Comparison of ENCODE assay signal across 14 cellular contexts in genomic region chr3:168053115-168053514, GRCh38. TPM values are rescaled to one million over a fixed set of nuclear protein-coding genes. Genes with fewer than 3 reads are reported as not detected.
DNase-seq lines count a peak whose midpoint lies in the region; ATAC-seq and TF ChIP-seq lines count a peak whose summit lies in the region.
"Had no signal": no experiment of that assay in that cellular context is flagged by ENCODE, and none has a peak within 500 bp of the region (broad histone marks: within the 10 kb centered on the region; RNA-seq: fewer than 3 reads in every experiment).

No MANE protein-coding gene starts in this region.

- ATAC-seq in GM21717 (IDR thresholded peaks at IDR 0.05; ENCODE audit: unreplicated experiment), result no peak
- ATAC-seq: natural killer cell treated with Interleukin-12 subunit alpha and Interleukin-12 subunit beta and Interleukin-15 and Interleukin-18, amount 100 ng/mL, for 72 hours had no signal

- no peak overlapping the region for H3K27ac ChIP-seq in breast epithelium
- no peak overlapping the region for H3K27ac ChIP-seq in OCI-LY3 (ENCODE audit: low read length)
- peak overlapping the region; percentile 94 for H3K27ac ChIP-seq in skeletal muscle tissue (ENCODE audit: low read depth, low read length)
- H3K27ac ChIP-seq: skin epidermis, thyroid gland had no signal

- no peak overlapping the region for H3K27ac Mint-ChIP-seq in MCF 10A (ENCODE audit: low read depth, unreplicated experiment)
- H3K27ac Mint-ChIP-seq: natural killer cell treated with Interleukin-12 subunit alpha and Interleukin-12 subunit beta and Interleukin-15 and Interleukin-18, amount 100 ng/mL, for 72 hours had no signal

- POLR2A ChIA-PET in MCF 10A (lab: Yijun Ruan, JAX), result interaction anchor here (0.6 to 1.0 kb wide), 3 partner anchors 43 to 350 kb away, joined by 3 to 4 read pairs (median 3); partner anchors contain the start of gene GOLIM4

- no peak overlapping the region for H3K4me3 ChIP-seq in breast epithelium
- H3K4me3 ChIP-seq in OCI-LY3 (ENCODE audit: low read length), result no peak overlapping the region
- no peak overlapping the region for H3K4me3 ChIP-seq in epithelial cell of proximal tubule (ENCODE audit: low read depth, low read length)
- H3K4me3 ChIP-seq in skeletal muscle tissue (ENCODE audit: low read length in 3 of 3), result no peak overlapping the region
- H3K4me3 ChIP-seq: skin epidermis, thyroid gland had no signal

- no peaks in the 10 kb centered on the region; the same call in 1 of the 2 replicates for H3K79me2 ChIP-seq in OCI-LY3 (ENCODE audit: low read length)

- intact Hi-C loops in MCF 10A (cut with micrococcal nuclease), result no loop called here
- intact Hi-C loops in breast epithelium (cut with DNase I; ENCODE audit: low total_unique reads), result no loop called here

- DNase-seq in MCF 10A (ENCODE audit: unreplicated experiment) (no peak), breast epithelium (ENCODE audit: low spot score in 2 of 2) (no peak), epithelial cell of proximal tubule (ENCODE audit: low read depth) (no peak), GOT3 (lab: John Stamatoyannopoulos, UW) (no peak), NCI-H146 (lab: John Stamatoyannopoulos, UW) (no peak)
- DNase-seq: DMS53, foreskin melanocyte, NCI-H526 treated with DMSO at 0.1 percent for 48 hours, thyroid gland had no signal

- no peaks in the 10 kb centered on the region for H4K20me1 ChIP-seq in OCI-LY3 (ENCODE audit: insufficient read depth, low read length)

- TF ChIP-seq CTCF in MCF 10A (IDR thresholded peaks at IDR 0.05; ENCODE audit: unreplicated experiment) (peak; percentile 12), breast epithelium (IDR thresholded peaks at IDR 0.05) (no peak), OCI-LY3 (IDR thresholded peaks at IDR 0.05; ENCODE audit: low read depth, low read length) (peak; percentile 63), epithelial cell of proximal tubule (conservative IDR thresholded peaks at IDR 0.05; ENCODE audit: low read depth, low read length) (peak; percentile 42)

- H3K27me3 ChIP-seq in breast epithelium (no peaks in the 10 kb centered on the region), OCI-LY3 (ENCODE audit: low read depth, low read length) (no peaks in the 10 kb centered on the region), skeletal muscle tissue (ENCODE audit: control insufficient read depth in 3 of 3, insufficient read depth in 3 of 3, low read length in 3 of 3) (no peaks in the 10 kb centered on the region)
- H3K27me3 ChIP-seq: thyroid gland had no signal

- H3K4me1 Mint-ChIP-seq in MCF 10A (ENCODE audit: insufficient read depth, unreplicated experiment), result peaks cover 25% of the 10 kb centered on the region

- H3K4me1 ChIP-seq in breast epithelium (no peaks in the 10 kb centered on the region), OCI-LY3 (ENCODE audit: low read length) (peaks cover 15% of the 10 kb centered on the region), skeletal muscle tissue (ENCODE audit: control insufficient read depth in 3 of 3, insufficient read depth in 3 of 3, low read length in 3 of 3) (peaks cover 20 to 22% (median 22%) of the 10 kb centered on the region in 3 donors)
- H3K4me1 ChIP-seq: thyroid gland had no signal

- no peaks in the 10 kb centered on the region for H3K9me3 Mint-ChIP-seq in MCF 10A (ENCODE audit: unreplicated experiment)
- H3K9me3 Mint-ChIP-seq: natural killer cell treated with Interleukin-12 subunit alpha and Interleukin-12 subunit beta and Interleukin-15 and Interleukin-18, amount 100 ng/mL, for 72 hours had no signal

- H3K4me2 ChIP-seq in OCI-LY3 (ENCODE audit: low read length), result no peak overlapping the region

- no peak overlapping the region for H2AFZ ChIP-seq in OCI-LY3 (ENCODE audit: low read depth, low read length)

- no peak overlapping the region for H3K4me3 Mint-ChIP-seq in MCF 10A (ENCODE audit: unreplicated experiment)
- H3K4me3 Mint-ChIP-seq: natural killer cell treated with Interleukin-12 subunit alpha and Interleukin-12 subunit beta and Interleukin-15 and Interleukin-18, amount 100 ng/mL, for 72 hours had no signal

- CTCF ChIA-PET in MCF 10A (lab: Yijun Ruan, JAX), result interaction anchor here (0.5 to 18.3 kb wide), 14 partner anchors 9 to 592 kb away, joined by 3 to 459 read pairs (median 4); partner anchors contain the start of gene GOLIM4

- no peak overlapping the region for H3K9ac ChIP-seq in OCI-LY3 (ENCODE audit: low read length)
- H3K9ac ChIP-seq in skeletal muscle tissue (ENCODE audit: low read depth in 1 of 3, low read length in 3 of 3), result no peak overlapping the region

- BruUV-seq in MCF 10A (replicated peaks; lab: Mats Ljungman, UMichigan), result no TSS peak

- no peak for TF ChIP-seq POLR2A in breast epithelium (IDR thresholded peaks at IDR 0.05)

- no peaks in the 10 kb centered on the region for H3K36me3 Mint-ChIP-seq in MCF 10A (ENCODE audit: insufficient read depth, unreplicated experiment)

- H3K9me3 ChIP-seq in breast epithelium (no peaks in the 10 kb centered on the region), OCI-LY3 (ENCODE audit: insufficient read depth, low read length) (no peaks in the 10 kb centered on the region), skeletal muscle tissue (ENCODE audit: control insufficient read depth in 3 of 3, low read length in 3 of 3) (no peaks in the 10 kb centered on the region)
- H3K9me3 ChIP-seq: thyroid gland had no signal

- no peaks in the 10 kb centered on the region for H3K27me3 Mint-ChIP-seq in MCF 10A (ENCODE audit: insufficient read depth, unreplicated experiment)
- H3K27me3 Mint-ChIP-seq: natural killer cell treated with Interleukin-12 subunit alpha and Interleukin-12 subunit beta and Interleukin-15 and Interleukin-18, amount 100 ng/mL, for 72 hours had no signal

- H3K36me3 ChIP-seq in breast epithelium (no peaks in the 10 kb centered on the region), OCI-LY3 (replicated peaks; ENCODE audit: low read depth, low read length) (no peaks in the 10 kb centered on the region), skeletal muscle tissue (ENCODE audit: control insufficient read depth in 3 of 3, insufficient read depth in 3 of 3, low read length in 3 of 3) (no peaks in the 10 kb centered on the region)
- H3K36me3 ChIP-seq: thyroid gland had no signal

RNA-seq across cellular contexts. Expression of gene GOLIM4, which starts 42.6 kb away (rescaled TPM):
- total RNA-seq in MCF 10A (2022) (21.5 and 25.8 TPM in 2 replicates), breast epithelium (10 to 100 TPM; 21.4 to 34.9 (median 33.8) TPM), epithelial cell of proximal tubule (25.2 and 31.0 TPM in 2 replicates), skeletal muscle tissue (23.5 TPM)

Comparison
In these comparisons a context has a peak if more than half of its experiments do, and no peak if none do; other contexts are left out.
1. CTCF ChIP-seq: peak in MCF 10A (single experiment), OCI-LY3 (single experiment) and epithelial cell of proximal tubule (single experiment); none in breast epithelium (0 of 3).